ENCODE assay signal across 18 cellular contexts in the genomic region with DNA sequence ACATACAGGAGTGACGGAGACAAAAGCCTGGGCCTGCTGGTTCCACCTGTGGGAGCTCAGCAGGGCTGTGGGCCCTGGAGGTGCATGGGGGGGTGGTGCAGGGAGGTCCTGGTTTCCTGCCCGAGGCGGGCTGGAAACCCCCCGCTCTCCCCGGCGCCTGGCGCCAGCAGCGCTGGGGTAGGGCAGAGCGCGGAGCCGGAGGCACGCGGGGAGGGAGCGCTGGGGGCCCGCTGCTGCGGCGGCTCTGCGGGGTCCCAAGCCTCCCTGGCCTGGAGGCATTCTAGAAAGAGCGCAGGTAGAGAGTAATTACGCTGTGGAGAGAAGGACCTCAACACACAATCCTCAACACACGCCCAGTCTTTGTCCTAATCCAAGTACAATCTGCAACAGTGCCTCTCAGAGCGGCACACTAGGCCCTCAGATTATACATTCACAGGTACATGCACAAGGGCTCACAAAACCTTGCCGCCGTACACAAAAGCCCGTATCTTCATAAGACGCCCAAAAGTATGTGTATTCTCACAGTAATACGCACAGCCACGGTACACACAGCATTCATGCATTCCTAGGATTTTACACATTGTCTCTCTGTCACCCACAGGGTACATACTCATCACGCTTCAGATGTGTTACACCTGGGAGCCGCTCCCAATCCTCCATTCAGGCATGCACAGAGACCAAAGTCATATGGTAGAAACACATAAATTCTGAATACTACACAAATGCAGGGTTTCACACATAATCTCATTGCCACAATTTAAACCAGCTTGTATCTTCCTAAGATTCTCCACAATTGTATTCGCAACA. TPM values are rescaled to one million over a fixed set of nuclear protein-coding genes. Genes with fewer than 3 reads are reported as not detected.
A peak's percentile ranks its signal among the peaks of the same experiment; 100 is the strongest.
DNase-seq lines count a peak whose midpoint lies in the region; ATAC-seq, FAIRE-seq and TF ChIP-seq lines count a peak whose summit lies in the region.
"Had no signal": no experiment of that assay in that cellular context is flagged by ENCODE, and none has a peak within 500 bp of the region (broad histone marks: within the 10 kb centered on the region; RNA-seq: fewer than 3 reads in every experiment).

No MANE protein-coding gene starts in this region.

- H3K4me3 ChIP-seq in endodermal cell (ENCODE audit: low read length): no peak overlapping the region
- H3K4me3 ChIP-seq: uterus had no signal

- H3K27me3 ChIP-seq in endodermal cell (ENCODE audit: control insufficient read depth, insufficient read depth, low read length, poor library complexity, severe bottlenecking): peaks cover 100% of the 10 kb centered on the region

- H3K4me1 Mint-ChIP-seq in endodermal cell: peaks cover 55% of the 10 kb centered on the region
- H3K4me1 Mint-ChIP-seq in progenitor cell of endocrine pancreas (ENCODE audit: low read depth): peaks cover 26% of the 10 kb centered on the region

- DNase-seq in GM10266 (ENCODE audit: extremely low spot score) (peak; percentile 58), endodermal cell (peak; percentile 68), progenitor cell of endocrine pancreas (ENCODE audit: low spot score, unreplicated experiment) (no peak), GM03348 (ENCODE audit: low spot score) (no peak), GM12892 (ENCODE audit: insufficient read length) (no peak), glomerular visceral epithelial cell (ENCODE audit: extremely low spot score) (no peak)
- DNase-seq: activated CD4-positive, alpha-beta T cell treated with anti-CD3 and anti-CD28 coated beads for 36 hours; anterior cingulate cortex; DND-41; midbrain; NCI-H1092 treated with DMSO at 0.1 percent for 48 hours; uterus had no signal

- no peaks in the 10 kb centered on the region for H3K36me3 ChIP-seq in endodermal cell (ENCODE audit: control insufficient read depth, insufficient read depth, low read length)
- H3K36me3 ChIP-seq: uterus had no signal

- peaks cover 100% of the 10 kb centered on the region for H3K27me3 Mint-ChIP-seq in endodermal cell (ENCODE audit: insufficient read depth)
- H3K27me3 Mint-ChIP-seq in progenitor cell of endocrine pancreas: peaks cover 93% of the 10 kb centered on the region

- no peaks in the 10 kb centered on the region for H3K9me3 ChIP-seq in endodermal cell (ENCODE audit: control insufficient read depth, low read length)
- H3K9me3 ChIP-seq: uterus had no signal

- WGBS in endodermal cell (ENCODE audit: insufficient coverage in 1 of 2, insufficient read length in 1 of 2), 2 experiments: 5 to 11% methylated on average over 12 to 31 of the region's 31 CpGs

- peak; percentile 45 for ATAC-seq in HG02610 (IDR thresholded peaks at IDR 0.05; ENCODE audit: unreplicated experiment)
- ATAC-seq in GM21390 (IDR thresholded peaks at IDR 0.05; ENCODE audit: unreplicated experiment): no peak
- ATAC-seq: activated CD4-positive, alpha-beta T cell treated with anti-CD3 and anti-CD28 coated beads for 36 hours had no signal

- H3K27ac Mint-ChIP-seq in endodermal cell (no peak overlapping the region), progenitor cell of endocrine pancreas (peak overlapping the region; percentile 53)
- H3K27ac Mint-ChIP-seq: activated CD4-positive, alpha-beta T cell treated with anti-CD3 and anti-CD28 coated beads for 36 hours had no signal

- H3K9me3 Mint-ChIP-seq in endodermal cell: no peaks in the 10 kb centered on the region
- no peaks in the 10 kb centered on the region for H3K9me3 Mint-ChIP-seq in progenitor cell of endocrine pancreas (ENCODE audit: low read depth)

- H3K4me1 ChIP-seq in endodermal cell (ENCODE audit: control insufficient read depth, insufficient read depth, low read length): peaks cover 4% of the 10 kb centered on the region
- H3K4me1 ChIP-seq: parathyroid adenoma had no signal

- TF ChIP-seq POLR2A in GM12892 (IDR thresholded peaks at IDR 0.05; ENCODE audit: low read depth, low read length): no peak

- no peak for FAIRE-seq in GM12892 (lab: Jason Lieb, UNC)
- FAIRE-seq: RCC 7860 had no signal

- TF ChIP-seq CTCF in GM10266 (IDR thresholded peaks at IDR 0.05; ENCODE audit: control insufficient read depth, insufficient read depth, low read depth, missing control alignments) (no peak), endodermal cell (conservative IDR thresholded peaks at IDR 0.05) (no peak), progenitor cell of endocrine pancreas (IDR thresholded peaks at IDR 0.05; ENCODE audit: unreplicated experiment) (no peak)

- no peak overlapping the region for H3K9ac ChIP-seq in endodermal cell (ENCODE audit: extremely low read depth, low read length, poor library complexity, severe bottlenecking)
- H3K9ac ChIP-seq: parathyroid adenoma had no signal

- H3K4me3 Mint-ChIP-seq in endodermal cell (no peak overlapping the region), progenitor cell of endocrine pancreas (ENCODE audit: low read depth) (no peak overlapping the region)
- H3K4me3 Mint-ChIP-seq: activated CD4-positive, alpha-beta T cell treated with anti-CD3 and anti-CD28 coated beads for 36 hours had no signal

- H3K36me3 Mint-ChIP-seq in endodermal cell (ENCODE audit: low read depth) (no peaks in the 10 kb centered on the region), progenitor cell of endocrine pancreas (ENCODE audit: insufficient read depth) (no peaks in the 10 kb centered on the region)

- no peak overlapping the region for H3K27ac ChIP-seq in endodermal cell (ENCODE audit: low read depth, low read length)
- H3K27ac ChIP-seq: parathyroid adenoma, uterus had no signal

RNA-seq across cellular contexts. Expression of gene HAND1, which starts 2.1 kb away (rescaled TPM):
- total RNA-seq in endodermal cell: not detected
- polyA plus RNA-seq in endodermal cell (2013, experiment 1 of 2): 4.8 TPM
- 3.4 TPM for polyA plus RNA-seq in endodermal cell (2013, experiment 2 of 2)
- total RNA-seq in progenitor cell of endocrine pancreas: 0.44 and 0.48 TPM in 2 replicates
- polyA plus RNA-seq in GM12892 (2012; ENCODE audit: missing spikeins): not detected
- total RNA-seq: activated CD4-positive, alpha-beta T cell treated with anti-CD3 and anti-CD28 coated beads for 36 hours; fibroblast of lung had no signal
- polyA plus RNA-seq: BJ, fibroblast of lung had no signal

RNA-seq across cellular contexts. Expression of gene SAP30L, which starts 34.4 kb away (rescaled TPM):
- total RNA-seq in endodermal cell (10 to 100 TPM; 27.7 to 40.3 TPM), progenitor cell of endocrine pancreas (32.9 and 37.7 TPM in 2 replicates)
- polyA plus RNA-seq in endodermal cell (2013, experiment 1 of 2): 43.4 TPM
- polyA plus RNA-seq in endodermal cell (2013, experiment 2 of 2): 44.9 TPM
- 22.5 TPM for polyA plus RNA-seq in GM12892 (2012; ENCODE audit: missing spikeins)

Comparison
In these comparisons a context has a peak if more than half of its experiments do, and no peak if none do; other contexts are left out.
1. DNase-seq: peak in GM10266 (single experiment) and endodermal cell (single experiment); none in progenitor cell of endocrine pancreas (single experiment), GM03348 (single experiment), GM12892 (single experiment) and glomerular visceral epithelial cell (single experiment).